In the genomic region with DNA sequence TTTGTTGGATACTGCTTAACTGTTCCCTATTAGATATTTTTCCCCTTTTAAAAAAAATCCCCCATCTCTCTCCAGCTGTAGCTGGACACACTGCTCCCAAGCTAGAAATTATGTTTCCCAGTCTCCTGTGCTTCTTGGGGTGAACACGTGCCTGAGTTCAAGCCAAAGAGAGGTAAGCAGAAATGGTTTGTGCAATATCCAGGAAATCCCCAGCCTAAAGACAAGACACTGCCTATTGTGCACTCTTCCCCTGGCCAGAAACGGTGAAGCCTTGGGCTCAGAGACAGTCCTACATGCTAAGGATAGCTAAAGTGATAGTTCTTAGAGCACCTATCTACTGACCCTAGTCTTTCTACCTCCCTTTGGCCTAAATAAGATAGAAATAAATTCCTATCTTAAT, we compare ENCODE assay signal across 17 cellular contexts.
DNase-seq lines count a peak whose midpoint lies in the region; ATAC-seq and TF ChIP-seq lines count a peak whose summit lies in the region.
"Had no signal": no experiment of that assay in that cellular context is flagged by ENCODE, and none has a peak within 500 bp of the region (broad histone marks: within the 10 kb centered on the region; RNA-seq: fewer than 3 reads in every experiment).

No MANE protein-coding gene starts in this region.

- no peak for ATAC-seq in HG03025 (IDR thresholded peaks at IDR 0.05; ENCODE audit: low FRiP score, unreplicated experiment)
- ATAC-seq: GM23338, HCT116 had no signal

- TF ChIP-seq CTCF in choroid plexus epithelial cell (conservative IDR thresholded peaks at IDR 0.05; ENCODE audit: low read depth, low read length) = no peak

- H3K4me3 ChIP-seq in choroid plexus epithelial cell (ENCODE audit: low read depth, low read length) = no peak overlapping the region
- H3K4me3 ChIP-seq: A549, GM23338 had no signal

- peak; percentile 67 for DNase-seq in amniotic epithelial cell (ENCODE audit: low read depth)
- peak; percentile 13 for DNase-seq in choroid plexus epithelial cell (ENCODE audit: low read depth)
- peak; percentile 28 for DNase-seq in iris pigment epithelial cell (ENCODE audit: low read depth)
- DNase-seq in renal cortical epithelial cell (ENCODE audit: low read depth) = peak; percentile 11
- no peak for DNase-seq in activated CD4-positive, alpha-beta T cell treated with anti-CD3 and anti-CD28 coated beads, Interleukin-2, amount 50 U/mL, for 48 hours
- DNase-seq in CD1c-positive myeloid dendritic cell (ENCODE audit: extremely low spot score) = no peak
- DNase-seq: AML-193; CD4-positive, alpha-beta memory T cell; DMS153; DMS79; GDM1; H7; HFFc6 had no signal

Comparison
In these comparisons a context has a peak if more than half of its experiments do, and no peak if none do; other contexts are left out.
1. DNase-seq: peak in amniotic epithelial cell (single experiment), choroid plexus epithelial cell (single experiment), iris pigment epithelial cell (single experiment) and renal cortical epithelial cell (single experiment); none in activated CD4-positive, alpha-beta T cell treated with anti-CD3 and anti-CD28 coated beads, Interleukin-2, amount 50 U/mL, for 48 hours (0 of 2) and CD1c-positive myeloid dendritic cell (single experiment).